Comparison of ENCODE assay signal across 13 cellular contexts in genomic region chr2:235230809-235231601, GRCh38.
A peak's percentile ranks its signal among the peaks of the same experiment; 100 is the strongest.
DNase-seq lines count a peak whose midpoint lies in the region; ATAC-seq and FAIRE-seq lines count a peak whose summit lies in the region.
"Had no signal": no experiment of that assay in that cellular context is flagged by ENCODE, and none has a peak within 500 bp of the region (broad histone marks: within the 10 kb centered on the region; RNA-seq: fewer than 3 reads in every experiment).

No MANE protein-coding gene starts in this region.

- H3K9me3 Mint-ChIP-seq in CD4-positive, alpha-beta memory T cell, result no peaks in the 10 kb centered on the region
- H3K9me3 Mint-ChIP-seq: natural killer cell treated with Interleukin-12 subunit alpha and Interleukin-12 subunit beta and Interleukin-15 and Interleukin-18, amount 100 ng/mL, for 72 hours; stimulated activated memory B cell treated with anti-CD40 and anti-IgM and Interleukin-4, amounts not matched to agents 10 μg/mL and 1 μg/mL and 100 μg/mL, for 72 hours had no signal

- H3K27ac Mint-ChIP-seq in CD4-positive, alpha-beta memory T cell, result no peak overlapping the region
- H3K27ac Mint-ChIP-seq: natural killer cell treated with Interleukin-12 subunit alpha and Interleukin-12 subunit beta and Interleukin-15 and Interleukin-18, amount 100 ng/mL, for 72 hours; stimulated activated memory B cell treated with anti-CD40 and anti-IgM and Interleukin-4, amounts not matched to agents 10 μg/mL and 1 μg/mL and 100 μg/mL, for 72 hours had no signal

- H3K4me3 Mint-ChIP-seq in CD4-positive, alpha-beta memory T cell, result no peak overlapping the region
- H3K4me3 Mint-ChIP-seq: natural killer cell treated with Interleukin-12 subunit alpha and Interleukin-12 subunit beta and Interleukin-15 and Interleukin-18, amount 100 ng/mL, for 72 hours; stimulated activated memory B cell treated with anti-CD40 and anti-IgM and Interleukin-4, amounts not matched to agents 10 μg/mL and 1 μg/mL and 100 μg/mL, for 72 hours had no signal

- H3K4me1 Mint-ChIP-seq in CD4-positive, alpha-beta memory T cell, result no peaks in the 10 kb centered on the region
- H3K4me1 Mint-ChIP-seq: stimulated activated memory B cell treated with anti-CD40 and anti-IgM and Interleukin-4, amounts not matched to agents 10 μg/mL and 1 μg/mL and 100 μg/mL, for 72 hours had no signal

- no peak overlapping the region for H3K27ac ChIP-seq in CD4-positive, alpha-beta memory T cell (ENCODE audit: low read depth, low read length)
- H3K27ac ChIP-seq: dorsolateral prefrontal cortex had no signal

- no peaks in the 10 kb centered on the region for H3K4me1 ChIP-seq in CD4-positive, alpha-beta memory T cell (ENCODE audit: insufficient read depth, low read length)

- intact Hi-C loops in sciatic nerve (cut with DNase I), result no loop called here
- intact Hi-C loops in CD4-positive, alpha-beta memory T cell (cut with micrococcal nuclease), result no loop called here

- POLR2A ChIA-PET in CD4-positive, alpha-beta memory T cell (lab: Charles Lee; ENCODE audit: partially characterized antibody), result no interaction called here

- no peaks in the 10 kb centered on the region for H3K27me3 ChIP-seq in CD4-positive, alpha-beta memory T cell (ENCODE audit: insufficient read depth, low read length)

- H3K36me3 Mint-ChIP-seq in CD4-positive, alpha-beta memory T cell, result no peaks in the 10 kb centered on the region
- H3K36me3 Mint-ChIP-seq: natural killer cell treated with Interleukin-12 subunit alpha and Interleukin-12 subunit beta and Interleukin-15 and Interleukin-18, amount 100 ng/mL, for 72 hours; stimulated activated memory B cell treated with anti-CD40 and anti-IgM and Interleukin-4, amounts not matched to agents 10 μg/mL and 1 μg/mL and 100 μg/mL, for 72 hours had no signal

- peaks cover 9 to 23% of the 10 kb centered on the region in 2 donors for H3K27me3 Mint-ChIP-seq in CD4-positive, alpha-beta memory T cell

- H3K4me3 ChIP-seq in CD4-positive, alpha-beta memory T cell (ENCODE audit: low read length in 2 of 2), result no peak overlapping the region
- H3K4me3 ChIP-seq: dorsolateral prefrontal cortex had no signal

- H3K36me3 ChIP-seq in CD4-positive, alpha-beta memory T cell (ENCODE audit: insufficient read depth, low read length), result no peaks in the 10 kb centered on the region

- CTCF ChIA-PET in CD4-positive, alpha-beta memory T cell (lab: Charles Lee; ENCODE audit: partially characterized antibody), result no interaction called here

- H3K9me3 ChIP-seq in CD4-positive, alpha-beta memory T cell (ENCODE audit: control insufficient read depth in 1 of 2, low read length in 2 of 2), result no peaks in the 10 kb centered on the region

- DNase-seq in GM04504 (ENCODE audit: low read depth) (peak; percentile 31), NCI-H2171 treated with DMSO at 0.1 percent for 48 hours (lab: John Stamatoyannopoulos, UW) (peak; percentile 18), sciatic nerve (ENCODE audit: low spot score) (no peak), cerebellar cortex (ENCODE audit: low spot score) (no peak)
- DNase-seq in CD4-positive, alpha-beta memory T cell, result no peak
- DNase-seq: activated CD4-positive, CD25-positive, alpha-beta regulatory T cell treated with anti-CD3 and anti-CD28 coated beads, Interleukin-2, amount 50 U/mL, for 72 hours; activated gamma-delta T cell; dorsolateral prefrontal cortex; stimulated activated CD4-positive, alpha-beta T cell treated with anti-CD3 and anti-CD28 coated beads, Interleukin-15, amount 100 ng/mL, for 24 hours had no signal

- peak; percentile 82 for ATAC-seq in sciatic nerve
- ATAC-seq in GM19463 (IDR thresholded peaks at IDR 0.05; ENCODE audit: unreplicated experiment), result no peak
- ATAC-seq: natural killer cell treated with Interleukin-12 subunit alpha and Interleukin-12 subunit beta and Interleukin-15 and Interleukin-18, amount 100 ng/mL, for 72 hours; stimulated activated memory B cell treated with anti-CD40 and anti-IgM and Interleukin-4, amounts not matched to agents 10 μg/mL and 1 μg/mL and 100 μg/mL, for 72 hours had no signal

- FAIRE-seq in endometrium (lab: Jason Lieb, UNC), result peak; percentile 62

Comparison
In these comparisons a context has a peak if more than half of its experiments do, and no peak if none do; other contexts are left out.
1. DNase-seq: peak in GM04504 (single experiment) and NCI-H2171 treated with DMSO at 0.1 percent for 48 hours (single experiment); none in sciatic nerve (single experiment), cerebellar cortex (single experiment) and CD4-positive, alpha-beta memory T cell (0 of 5).